Comparison of ENCODE assay signal across 34 cellular contexts in the genomic region with DNA sequence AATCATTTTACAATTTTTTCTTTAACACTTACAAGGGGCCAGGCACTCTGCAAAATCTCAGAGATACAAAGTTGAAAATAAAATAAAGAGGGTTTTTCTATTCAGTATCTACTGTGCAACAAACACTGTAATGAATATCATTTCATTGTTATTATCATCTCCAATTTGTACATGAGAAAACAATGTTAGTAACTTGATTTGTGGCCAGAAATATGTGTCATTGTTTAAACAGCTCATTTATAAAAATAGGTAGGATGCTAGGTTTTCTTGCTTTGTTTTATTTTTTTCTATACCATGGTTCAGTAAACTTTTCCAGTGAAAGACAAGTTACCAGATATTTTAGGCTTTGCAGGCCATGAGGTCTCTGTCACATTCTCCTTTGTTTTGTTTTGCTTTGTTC.
"Had no signal": no experiment of that assay in that cellular context is flagged by ENCODE, and none has a peak within 500 bp of the region (broad histone marks: within the 10 kb centered on the region; RNA-seq: fewer than 3 reads in every experiment).

No MANE protein-coding gene starts in this region.

- H3K36me3 ChIP-seq: adrenal gland, brain microvascular endothelial cell, breast epithelium, cardiac muscle cell had no signal

- H3K27ac ChIP-seq: adrenal gland, body of pancreas, brain microvascular endothelial cell, breast epithelium, cardiac muscle cell, VCaP had no signal

- H3K9me3 ChIP-seq: adrenal gland, body of pancreas, breast epithelium had no signal

- H3K4me1 ChIP-seq: adrenal gland, body of pancreas, breast epithelium had no signal

- H3K27me3 ChIP-seq: adrenal gland, body of pancreas, brain microvascular endothelial cell, breast epithelium, cardiac muscle cell had no signal

- ATAC-seq: activated CD4-positive, alpha-beta T cell treated with anti-CD3 and anti-CD28 coated beads for 36 hours; activated CD4-positive, CD25-positive, alpha-beta regulatory T cell treated with anti-CD3 and anti-CD28 coated beads, Interleukin-2, amount 50 U/mL, for 24 hours; activated CD8-positive, alpha-beta memory T cell treated with anti-CD3 and anti-CD28 coated beads, Interleukin-2, amount 10 ng/mL, durations not matched to agents 7 days and 5 days; activated CD8-positive, alpha-beta T cell treated with anti-CD3 and anti-CD28 coated beads, Interleukin-2, amount 10 ng/mL, durations not matched to agents 7 days and 5 days; activated naive CD4-positive, alpha-beta T cell treated with anti-CD3 and anti-CD28 coated beads, Interleukin-2, amount 50 U/mL, for 72 hours; body of pancreas; WTC11 had no signal

- DNase-seq: activated CD4-positive, alpha-beta memory T cell treated with anti-CD3 and anti-CD28 coated beads, Interleukin-2, amount 10 ng/mL, durations not matched to agents 7 days and 5 days; activated CD4-positive, alpha-beta T cell treated with anti-CD3 and anti-CD28 coated beads for 1 hour; activated CD4-positive, alpha-beta T cell treated with anti-CD3 and anti-CD28 coated beads for 36 hours; activated CD4-positive, alpha-beta T cell treated with anti-CD3 and anti-CD28 coated beads for 48 hours; activated CD4-positive, alpha-beta T cell treated with anti-CD3 and anti-CD28 coated beads, Interleukin-2, amount 10 ng/mL, durations not matched to agents 7 days and 5 days; activated CD4-positive, alpha-beta T cell treated with anti-CD3 and anti-CD28 coated beads, Interleukin-2, amount 50 U/mL, for 48 hours; activated CD4-positive, CD25-positive, alpha-beta regulatory T cell; activated CD8-positive, alpha-beta memory T cell treated with anti-CD3 and anti-CD28 coated beads for 24 hours; activated CD8-positive, alpha-beta memory T cell treated with anti-CD3 and anti-CD28 coated beads, Interleukin-2, amount 10 ng/mL, durations not matched to agents 7 days and 5 days; activated CD8-positive, alpha-beta memory T cell treated with anti-CD3 and anti-CD28 coated beads, Interleukin-2, amount 50 U/mL, for 48 hours; activated CD8-positive, alpha-beta T cell treated with anti-CD3 and anti-CD28 coated beads, Interleukin-2, amount 10 ng/mL, durations not matched to agents 7 days and 5 days; activated effector memory CD4-positive, alpha-beta T cell treated with Interleukin-2 at 50 U/mL for 16 hours; activated gamma-delta T cell; activated naive CD4-positive, alpha-beta T cell treated with anti-CD3 and anti-CD28 coated beads for 36 hours; activated naive CD4-positive, alpha-beta T cell treated with anti-CD3 and anti-CD28 coated beads, Interleukin-2, amount 50 U/mL, for 16 hours; activated naive CD8-positive, alpha-beta T cell treated with anti-CD3 and anti-CD28 coated beads for 36 hours; activated T-cell treated with anti-CD3 and anti-CD28 coated beads, Interleukin-2, amount 50 U/mL, for 24 hours; activated T-cell treated with anti-CD3 and anti-CD28 coated beads, Interleukin-2, amount 50 U/mL, for 48 hours; adrenal gland; amniotic stem cell; aorta; body of pancreas; brain microvascular endothelial cell; caudate nucleus; cerebellar nuclear complex; T-helper 1 cell; T-helper 2 cell; T-helper 9 cell had no signal

- H3K4me3 ChIP-seq: adrenal gland, body of pancreas, breast epithelium, cardiac muscle cell had no signal
